18 cellular contexts compared by ENCODE assay signal in genomic region chr20:22001886-22002285, GRCh38.
"Had no signal": no experiment of that assay in that cellular context is flagged by ENCODE, and none has a peak within 500 bp of the region (broad histone marks: within the 10 kb centered on the region; RNA-seq: fewer than 3 reads in every experiment).

No MANE protein-coding gene starts in this region.

- H3K4me1 ChIP-seq: esophagus squamous epithelium, gastrocnemius medialis, heart right ventricle, left lung, upper lobe of left lung had no signal

- ATAC-seq: activated CD4-positive, CD25-positive, alpha-beta regulatory T cell treated with anti-CD3 and anti-CD28 coated beads, Interleukin-2, amount 50 U/mL, for 24 hours; activated naive CD4-positive, alpha-beta T cell treated with anti-CD3 and anti-CD28 coated beads, Interleukin-2, amount 50 U/mL, for 72 hours; gastrocnemius medialis; heart right ventricle; left lung; natural killer cell treated with Interleukin-12 subunit alpha and Interleukin-12 subunit beta and Interleukin-15 and Interleukin-18, amount 100 ng/mL, for 72 hours; stimulated activated naive CD8-positive, alpha-beta T cell treated with anti-CD3 and anti-CD28 coated beads, Interleukin-15, Interleukin-2, amounts not matched to agents 100 U/mL and 50 U/mL, for 24 hours had no signal

- H3K4me1 Mint-ChIP-seq: brain had no signal

- H3K27me3 Mint-ChIP-seq: brain; natural killer cell treated with Interleukin-12 subunit alpha and Interleukin-12 subunit beta and Interleukin-15 and Interleukin-18, amount 100 ng/mL, for 72 hours had no signal

- H3K9me3 Mint-ChIP-seq: brain had no signal

- H3K27ac Mint-ChIP-seq: activated naive CD4-positive, alpha-beta T cell treated with anti-CD3 and anti-CD28 coated beads, Interleukin-2, amount 50 U/mL, for 72 hours; brain; natural killer cell treated with Interleukin-12 subunit alpha and Interleukin-12 subunit beta and Interleukin-15 and Interleukin-18, amount 100 ng/mL, for 72 hours had no signal

- H3K27me3 ChIP-seq: esophagus squamous epithelium, gastrocnemius medialis, left lung, upper lobe of left lung had no signal

- H3K36me3 Mint-ChIP-seq: activated naive CD4-positive, alpha-beta T cell treated with anti-CD3 and anti-CD28 coated beads, Interleukin-2, amount 50 U/mL, for 72 hours; brain; natural killer cell treated with Interleukin-12 subunit alpha and Interleukin-12 subunit beta and Interleukin-15 and Interleukin-18, amount 100 ng/mL, for 72 hours had no signal

- FAIRE-seq: TTC549 had no signal

- H3K4me3 Mint-ChIP-seq: brain; natural killer cell treated with Interleukin-12 subunit alpha and Interleukin-12 subunit beta and Interleukin-15 and Interleukin-18, amount 100 ng/mL, for 72 hours had no signal

- H3K27ac ChIP-seq: dorsolateral prefrontal cortex, esophagus squamous epithelium, gastrocnemius medialis, heart right ventricle, left lung, upper lobe of left lung had no signal

- DNase-seq: dorsolateral prefrontal cortex; esophagus squamous epithelium; gastrocnemius medialis; heart right ventricle; islet precursor cell; left lung; mesenchymal stem cell; occipital lobe; stimulated activated CD4-positive, alpha-beta T cell treated with anti-CD3 and anti-CD28 coated beads, Interleukin-4, amount 100 ng/mL, for 1 hour; stimulated activated CD8-positive, alpha-beta memory T cell treated with anti-CD3 and anti-CD28 coated beads, Interleukin-4, amount 100 ng/mL, for 48 hours; stimulated activated naive CD8-positive, alpha-beta T cell treated with anti-CD3 and anti-CD28 coated beads, Interleukin-15, Interleukin-2, amounts not matched to agents 100 U/mL and 50 U/mL, for 24 hours; T-helper 2 cell; upper lobe of left lung had no signal
